Comparison of ENCODE assay signal across 1 cellular context in the genomic region with DNA sequence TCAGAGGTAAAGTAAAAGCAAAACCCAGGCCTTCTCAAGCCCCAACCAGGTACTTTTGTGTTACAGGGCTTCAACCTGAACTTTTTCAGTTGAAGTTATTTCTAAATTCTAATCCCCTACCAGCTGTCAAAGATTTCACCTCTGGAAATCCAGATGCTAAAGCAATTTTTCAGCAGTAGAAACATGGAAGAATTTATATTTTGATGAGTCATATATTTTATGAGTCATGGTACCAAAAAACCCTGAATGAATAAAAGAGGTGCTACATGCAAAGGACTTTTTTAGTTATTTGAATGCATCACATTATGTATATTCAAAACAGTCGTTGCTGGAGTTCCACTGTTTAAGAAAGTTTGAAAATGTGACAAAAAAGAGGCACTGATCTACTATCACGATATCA.
TF ChIP-seq lines count a peak whose summit lies in the region.

No MANE protein-coding gene starts in this region.

TF ChIP-seq in HepG2, 621 proteins besides CTCF, POLR2A, EP300 and RAD21 (continued from another document):
- TF ChIP-seq, protein P1, sequence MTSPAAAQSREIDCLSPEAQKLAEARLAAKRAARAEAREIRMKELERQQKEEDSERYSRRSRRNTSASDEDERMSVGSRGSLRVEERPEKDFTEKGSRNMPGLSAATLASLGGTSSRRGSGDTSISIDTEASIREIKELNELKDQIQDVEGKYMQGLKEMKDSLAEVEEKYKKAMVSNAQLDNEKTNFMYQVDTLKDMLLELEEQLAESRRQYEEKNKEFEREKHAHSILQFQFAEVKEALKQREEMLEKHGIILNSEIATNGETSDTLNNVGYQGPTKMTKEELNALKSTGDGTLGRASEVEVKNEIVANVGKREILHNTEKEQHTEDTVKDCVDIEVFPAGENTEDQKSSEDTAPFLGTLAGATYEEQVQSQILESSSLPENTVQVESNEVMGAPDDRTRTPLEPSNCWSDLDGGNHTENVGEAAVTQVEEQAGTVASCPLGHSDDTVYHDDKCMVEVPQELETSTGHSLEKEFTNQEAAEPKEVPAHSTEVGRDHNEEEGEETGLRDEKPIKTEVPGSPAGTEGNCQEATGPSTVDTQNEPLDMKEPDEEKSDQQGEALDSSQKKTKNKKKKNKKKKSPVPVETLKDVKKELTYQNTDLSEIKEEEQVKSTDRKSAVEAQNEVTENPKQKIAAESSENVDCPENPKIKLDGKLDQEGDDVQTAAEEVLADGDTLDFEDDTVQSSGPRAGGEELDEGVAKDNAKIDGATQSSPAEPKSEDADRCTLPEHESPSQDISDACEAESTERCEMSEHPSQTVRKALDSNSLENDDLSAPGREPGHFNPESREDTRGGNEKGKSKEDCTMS (CRISPR knock-in tag; conservative IDR thresholded peaks at IDR 0.05) = no peak
- TF ChIP-seq, protein P2, sequence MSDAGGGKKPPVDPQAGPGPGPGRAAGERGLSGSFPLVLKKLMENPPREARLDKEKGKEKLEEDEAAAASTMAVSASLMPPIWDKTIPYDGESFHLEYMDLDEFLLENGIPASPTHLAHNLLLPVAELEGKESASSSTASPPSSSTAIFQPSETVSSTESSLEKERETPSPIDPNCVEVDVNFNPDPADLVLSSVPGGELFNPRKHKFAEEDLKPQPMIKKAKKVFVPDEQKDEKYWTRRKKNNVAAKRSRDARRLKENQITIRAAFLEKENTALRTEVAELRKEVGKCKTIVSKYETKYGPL (CRISPR knock-in tag; IDR thresholded peaks at IDR 0.05) = no peak
- TF ChIP-seq GABPB1 (CRISPR knock-in tag; IDR thresholded peaks at IDR 0.05) (no peak), ZNF562 (CRISPR knock-in tag; IDR thresholded peaks at IDR 0.05; ENCODE audit: borderline replicate concordance) (no peak), ZNF550 (CRISPR knock-in tag; IDR thresholded peaks at IDR 0.05; ENCODE audit: borderline replicate concordance) (no peak), ARHGAP35 (CRISPR knock-in tag; IDR thresholded peaks at IDR 0.05; ENCODE audit: borderline replicate concordance) (no peak), ZNF160 (CRISPR knock-in tag; IDR thresholded peaks at IDR 0.05) (no peak), ZNF766 (CRISPR knock-in tag; IDR thresholded peaks at IDR 0.05; ENCODE audit: borderline replicate concordance) (no peak), ADNP (CRISPR knock-in tag; IDR thresholded peaks at IDR 0.05) (no peak), SMAD9 (CRISPR knock-in tag; IDR thresholded peaks at IDR 0.05) (no peak), MAFK (conservative IDR thresholded peaks at IDR 0.05 in 1 of 2, IDR thresholded peaks at IDR 0.05 in 1 of 2; ENCODE audit: low read length in 2 of 2) (peak; percentile 5 to 46; a peak in 2 of 4 replicates), MAFF (IDR thresholded peaks at IDR 0.05; ENCODE audit: low read depth, low read length) (peak; percentile 18; the same call in 1 of the 2 replicates)
- TF ChIP-seq, protein P3, sequence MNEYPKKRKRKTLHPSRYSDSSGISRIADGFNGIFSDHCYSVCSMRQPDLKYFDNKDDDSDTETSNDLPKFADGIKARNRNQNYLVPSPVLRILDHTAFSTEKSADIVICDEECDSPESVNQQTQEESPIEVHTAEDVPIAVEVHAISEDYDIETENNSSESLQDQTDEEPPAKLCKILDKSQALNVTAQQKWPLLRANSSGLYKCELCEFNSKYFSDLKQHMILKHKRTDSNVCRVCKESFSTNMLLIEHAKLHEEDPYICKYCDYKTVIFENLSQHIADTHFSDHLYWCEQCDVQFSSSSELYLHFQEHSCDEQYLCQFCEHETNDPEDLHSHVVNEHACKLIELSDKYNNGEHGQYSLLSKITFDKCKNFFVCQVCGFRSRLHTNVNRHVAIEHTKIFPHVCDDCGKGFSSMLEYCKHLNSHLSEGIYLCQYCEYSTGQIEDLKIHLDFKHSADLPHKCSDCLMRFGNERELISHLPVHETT (CRISPR knock-in tag; conservative IDR thresholded peaks at IDR 0.05) = no peak
